26 cellular contexts compared by ENCODE assay signal in the genomic region with DNA sequence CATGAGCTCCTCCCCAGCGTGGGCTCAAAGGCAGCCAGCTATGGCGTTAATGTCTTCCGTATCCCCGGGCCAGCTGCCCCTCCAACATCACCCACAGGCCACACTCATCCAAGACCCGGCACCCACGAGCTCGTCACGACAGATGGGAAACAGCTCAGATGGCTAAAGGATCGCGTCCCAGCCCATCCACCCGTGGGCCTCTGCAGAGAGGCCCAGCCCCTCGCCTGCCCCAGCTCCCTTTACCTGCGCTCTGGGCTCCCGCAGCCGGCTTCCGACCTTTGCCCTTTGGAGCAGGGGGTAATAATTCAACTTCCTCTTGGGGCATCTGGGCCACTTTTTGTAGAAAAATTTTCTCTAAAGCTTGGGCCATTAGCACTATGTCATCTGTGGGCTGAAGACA.
"Had no signal": no experiment of that assay in that cellular context is flagged by ENCODE, and none has a peak within 500 bp of the region (broad histone marks: within the 10 kb centered on the region; RNA-seq: fewer than 3 reads in every experiment).

No MANE protein-coding gene starts in this region.

- H3K27ac Mint-ChIP-seq: activated CD8-positive, alpha-beta T cell treated with anti-CD3 and anti-CD28 coated beads, Interleukin-2, amount 10 ng/mL, durations not matched to agents 7 days and 5 days; activated naive CD8-positive, alpha-beta T cell treated with anti-CD3 and anti-CD28 coated beads, Interleukin-2, amount 10 ng/mL, durations not matched to agents 7 days and 5 days; activated T-helper 2 cell treated with anti-CD3 and anti-CD28 coated beads, Interferon-gamma antibody, Interleukin-2, Interleukin-4, amounts not matched to agents 10 μg/mL and 5 μg/mL and 100 μg/mL, durations not matched to agents 14 hours and 24 hours and 36 hours; immature natural killer cell; neural progenitor cell; progenitor cell of endocrine pancreas; stimulated activated effector memory CD8-positive, alpha-beta T cell treated with anti-CD3 and anti-CD28 coated beads, Interleukin-12 subunit alpha, Interleukin-12 subunit beta, amount 100 ng/mL, for 72 hours; T-cell; T-helper 2 cell treated with Interferon-gamma antibody and Interleukin-4, amounts not matched to agents 5 μg/mL and 100 μg/mL, for 36 hours had no signal

- H3K4me3 ChIP-seq: hepatocyte, neural progenitor cell, suprapubic skin, tibial nerve had no signal

- DNase-seq: activated CD4-positive, alpha-beta T cell treated with anti-CD3 and anti-CD28 coated beads, Interleukin-2, amount 50 U/mL, for 1 hour; activated CD8-positive, alpha-beta T cell treated with anti-CD3 and anti-CD28 coated beads, Interleukin-2, amount 10 ng/mL, durations not matched to agents 7 days and 5 days; activated naive CD4-positive, alpha-beta T cell treated with Interleukin-2 at 50 U/mL for 16 hours; activated naive CD8-positive, alpha-beta T cell treated with anti-CD3 and anti-CD28 coated beads, Interleukin-2, amount 10 ng/mL, durations not matched to agents 7 days and 5 days; activated T-cell treated with anti-CD3 and anti-CD28 coated beads, Interleukin-2, amount 50 U/mL, for 4 hours; amniotic stem cell; effector CD4-positive, alpha-beta T cell; erythroblast; foreskin fibroblast; immature natural killer cell; kidney glomerular epithelial cell; mesendoderm; naive thymus-derived CD8-positive, alpha-beta T cell; retina; stimulated activated CD4-positive, alpha-beta T cell treated with anti-CD3 and anti-CD28 coated beads, Interleukin-1b, Interleukin-23, amount 100 ng/mL, for 48 hours; stimulated activated naive CD8-positive, alpha-beta T cell treated with anti-CD3 and anti-CD28 coated beads, Interleukin-15, amount 100 ng/mL, for 72 hours; T-cell had no signal

- H3K9me3 Mint-ChIP-seq: activated naive CD8-positive, alpha-beta T cell treated with anti-CD3 and anti-CD28 coated beads, Interleukin-2, amount 10 ng/mL, durations not matched to agents 7 days and 5 days; activated T-cell treated with anti-CD3 and anti-CD28 coated beads, Interleukin-2, amount 50 U/mL, for 4 hours; activated T-helper 2 cell treated with anti-CD3 and anti-CD28 coated beads, Interferon-gamma antibody, Interleukin-2, Interleukin-4, amounts not matched to agents 10 μg/mL and 5 μg/mL and 100 μg/mL, durations not matched to agents 14 hours and 24 hours and 36 hours; immature natural killer cell; naive thymus-derived CD8-positive, alpha-beta T cell; neural progenitor cell; stimulated activated effector memory CD8-positive, alpha-beta T cell treated with anti-CD3 and anti-CD28 coated beads, Interleukin-12 subunit alpha, Interleukin-12 subunit beta, amount 100 ng/mL, for 72 hours; stimulated activated naive CD8-positive, alpha-beta T cell treated with anti-CD3 and anti-CD28 coated beads, Interleukin-15, amount 100 ng/mL, for 72 hours; T-cell; T-helper 2 cell treated with Interferon-gamma antibody and Interleukin-4, amounts not matched to agents 5 μg/mL and 100 μg/mL, for 36 hours had no signal

- H3K36me3 ChIP-seq: neural progenitor cell had no signal

- H3K4me1 ChIP-seq: neural progenitor cell had no signal

- ATAC-seq: activated CD4-positive, CD25-positive, alpha-beta regulatory T cell treated with anti-CD3 and anti-CD28 coated beads, Interleukin-2, amount 50 U/mL, for 24 hours; activated CD8-positive, alpha-beta T cell treated with anti-CD3 and anti-CD28 coated beads, Interleukin-2, amount 10 ng/mL, durations not matched to agents 7 days and 5 days; activated T-cell treated with anti-CD3 and anti-CD28 coated beads, Interleukin-2, amount 50 U/mL, for 4 hours; naive thymus-derived CD8-positive, alpha-beta T cell; stimulated activated effector memory CD8-positive, alpha-beta T cell treated with anti-CD3 and anti-CD28 coated beads, Interleukin-12 subunit alpha, Interleukin-12 subunit beta, amount 100 ng/mL, for 72 hours; stimulated activated naive CD8-positive, alpha-beta T cell treated with anti-CD3 and anti-CD28 coated beads, Interleukin-15, amount 100 ng/mL, for 72 hours; T-cell had no signal

- H3K9ac ChIP-seq: neural progenitor cell had no signal

- H3K4me3 Mint-ChIP-seq: activated CD8-positive, alpha-beta T cell treated with anti-CD3 and anti-CD28 coated beads, Interleukin-2, amount 10 ng/mL, durations not matched to agents 7 days and 5 days; activated naive CD8-positive, alpha-beta T cell treated with anti-CD3 and anti-CD28 coated beads, Interleukin-2, amount 10 ng/mL, durations not matched to agents 7 days and 5 days; activated T-cell treated with anti-CD3 and anti-CD28 coated beads, Interleukin-2, amount 50 U/mL, for 4 hours; immature natural killer cell; naive thymus-derived CD8-positive, alpha-beta T cell; neural progenitor cell; stimulated activated effector memory CD8-positive, alpha-beta T cell treated with anti-CD3 and anti-CD28 coated beads, Interleukin-12 subunit alpha, Interleukin-12 subunit beta, amount 100 ng/mL, for 72 hours; stimulated activated naive CD8-positive, alpha-beta T cell treated with anti-CD3 and anti-CD28 coated beads, Interleukin-15, amount 100 ng/mL, for 72 hours; T-cell; T-helper 2 cell treated with Interferon-gamma antibody and Interleukin-4, amounts not matched to agents 5 μg/mL and 100 μg/mL, for 36 hours had no signal

- H3K36me3 Mint-ChIP-seq: activated naive CD8-positive, alpha-beta T cell treated with anti-CD3 and anti-CD28 coated beads, Interleukin-2, amount 10 ng/mL, durations not matched to agents 7 days and 5 days had no signal

- H3K9me3 ChIP-seq: suprapubic skin, tibial nerve had no signal

- H3K27me3 ChIP-seq: hepatocyte, neural progenitor cell, suprapubic skin, tibial nerve had no signal

- H3K27ac ChIP-seq: hepatocyte, neural progenitor cell, suprapubic skin had no signal

- H3K27me3 Mint-ChIP-seq: activated naive CD8-positive, alpha-beta T cell treated with anti-CD3 and anti-CD28 coated beads, Interleukin-2, amount 10 ng/mL, durations not matched to agents 7 days and 5 days; naive thymus-derived CD8-positive, alpha-beta T cell; progenitor cell of endocrine pancreas; stimulated activated naive CD8-positive, alpha-beta T cell treated with anti-CD3 and anti-CD28 coated beads, Interleukin-15, amount 100 ng/mL, for 72 hours; T-cell had no signal
